22 cellular contexts compared by ENCODE assay signal in the genomic region with DNA sequence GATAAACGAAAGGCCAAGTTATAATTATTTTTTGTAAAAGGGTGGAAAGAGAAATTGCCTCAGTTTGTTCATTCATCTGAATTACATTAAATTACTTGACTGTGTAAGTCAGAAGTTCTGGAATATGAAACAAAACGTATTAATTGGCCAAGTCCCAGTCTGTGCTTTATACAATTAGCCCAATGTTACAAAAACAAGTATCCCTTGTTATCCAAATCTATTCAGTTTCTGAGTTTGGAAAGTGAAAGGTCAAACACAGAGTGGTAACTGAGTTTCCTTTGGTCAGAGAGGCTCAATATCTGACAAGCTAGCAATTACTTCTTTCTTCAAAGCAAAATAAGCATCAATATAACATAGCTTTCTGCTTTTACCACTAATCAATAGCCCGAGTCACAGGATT.
DNase-seq lines count a peak whose midpoint lies in the region; ATAC-seq, FAIRE-seq and TF ChIP-seq lines count a peak whose summit lies in the region.
"Had no signal": no experiment of that assay in that cellular context is flagged by ENCODE, and none has a peak within 500 bp of the region (broad histone marks: within the 10 kb centered on the region; RNA-seq: fewer than 3 reads in every experiment).

No MANE protein-coding gene starts in this region.

- no peak for ATAC-seq in stimulated activated naive B cell treated with anti-CD40 and anti-IgM and Interleukin-4, amounts not matched to agents 10 μg/mL and 1 μg/mL and 100 μg/mL, for 72 hours (replicated peaks)
- ATAC-seq in GM21528 (IDR thresholded peaks at IDR 0.05; ENCODE audit: low FRiP score, unreplicated experiment) = no peak

- H3K4me3 Mint-ChIP-seq in stimulated activated naive B cell treated with anti-CD40 and anti-IgM and Interleukin-4, amounts not matched to agents 10 μg/mL and 1 μg/mL and 100 μg/mL, for 72 hours = no peak overlapping the region
- H3K4me3 Mint-ChIP-seq: IgD-negative memory B cell had no signal

- DNase-seq in medulla oblongata (ENCODE audit: extremely low spot score) (peak; percentile 74), urothelium cell line (ENCODE audit: low spot score) (no peak), brain microvascular endothelial cell (no peak)
- DNase-seq in stimulated activated naive B cell treated with anti-CD40 and anti-IgM and Interleukin-4, amounts not matched to agents 10 μg/mL and 1 μg/mL and 100 μg/mL, for 72 hours = no peak
- DNase-seq: DMS79, Kasumi-1, MG63, NCI-H1092, NCI-H1436 treated with DMSO at 0.1 percent for 48 hours, NCI-H2081, NCI-H2171 treated with DMSO at 0.1 percent for 48 hours, NCI-H446, Right ventricle myocardium superior, SK-N-SH had no signal

- no peak overlapping the region for H2AFZ ChIP-seq in KMS-11 (ENCODE audit: low read depth)

- H3K4me2 ChIP-seq in KMS-11 = peak overlapping the region; percentile 29; the same call in 1 of the 2 replicates
- H3K4me2 ChIP-seq: SK-N-SH had no signal

- no peak for FAIRE-seq in urothelium cell line (lab: Jason Lieb, UNC)
- FAIRE-seq: RCC 7860 had no signal

- H3K9ac ChIP-seq in KMS-11 = no peak overlapping the region
- H3K9ac ChIP-seq: SK-N-SH had no signal

- H3K9me3 Mint-ChIP-seq in stimulated activated naive B cell treated with anti-CD40 and anti-IgM and Interleukin-4, amounts not matched to agents 10 μg/mL and 1 μg/mL and 100 μg/mL, for 72 hours = no peaks in the 10 kb centered on the region
- H3K9me3 Mint-ChIP-seq: IgD-negative memory B cell had no signal

- no peaks in the 10 kb centered on the region for H3K27me3 ChIP-seq in KMS-11 (ENCODE audit: insufficient read depth, low read depth)
- H3K27me3 ChIP-seq in brain microvascular endothelial cell (replicated peaks) = no peaks in the 10 kb centered on the region
- H3K27me3 ChIP-seq: MG63 had no signal

- H3K4me1 Mint-ChIP-seq in stimulated activated naive B cell treated with anti-CD40 and anti-IgM and Interleukin-4, amounts not matched to agents 10 μg/mL and 1 μg/mL and 100 μg/mL, for 72 hours = peaks cover 21 to 50% of the 10 kb centered on the region in 2 donors

- H3K27me3 Mint-ChIP-seq in stimulated activated naive B cell treated with anti-CD40 and anti-IgM and Interleukin-4, amounts not matched to agents 10 μg/mL and 1 μg/mL and 100 μg/mL, for 72 hours = no peaks in the 10 kb centered on the region
- H3K27me3 Mint-ChIP-seq: IgD-negative memory B cell had no signal

- peaks cover 1 to 12% of the 10 kb centered on the region in 2 donors for H3K36me3 Mint-ChIP-seq in stimulated activated naive B cell treated with anti-CD40 and anti-IgM and Interleukin-4, amounts not matched to agents 10 μg/mL and 1 μg/mL and 100 μg/mL, for 72 hours

- peaks cover 39% of the 10 kb centered on the region for H3K4me1 ChIP-seq in KMS-11 (ENCODE audit: low read depth, poor library complexity, severe bottlenecking)
- H3K4me1 ChIP-seq: HAP-1 had no signal

- H3K4me3 ChIP-seq in KMS-11 (IDR thresholded peaks at IDR 0.05; ENCODE audit: insufficient read depth, low read depth, low read length) (no peak overlapping the region), brain microvascular endothelial cell (ENCODE audit: low read depth, low read length) (no peak overlapping the region)
- H3K4me3 ChIP-seq: HAP-1, MG63 had no signal

- H4K20me1 ChIP-seq in KMS-11 (ENCODE audit: insufficient read depth) = no peaks in the 10 kb centered on the region

- TF ChIP-seq CTCF in KMS-11 (conservative IDR thresholded peaks at IDR 0.05; ENCODE audit: low read depth, low read length) (no peak), brain microvascular endothelial cell (IDR thresholded peaks at IDR 0.05; ENCODE audit: low read depth, low read length, missing control alignments) (no peak)

- H3K36me3 ChIP-seq in KMS-11 (ENCODE audit: insufficient read depth) = no peaks in the 10 kb centered on the region
- no peaks in the 10 kb centered on the region for H3K36me3 ChIP-seq in brain microvascular endothelial cell (replicated peaks)
- H3K36me3 ChIP-seq: HAP-1, MG63 had no signal

- H3K27ac ChIP-seq in KMS-11 (no peak overlapping the region), cingulate gyrus (ENCODE audit: low read depth, low read length) (peak overlapping the region; percentile 80), temporal lobe (ENCODE audit: low read depth, low read length) (peak overlapping the region; percentile 90), brain microvascular endothelial cell (no peak overlapping the region)
- H3K27ac ChIP-seq: C4-2B had no signal

- in situ Hi-C loops in brain microvascular endothelial cell (cut with HindIII; ENCODE audit: low pct_ligation_motif_present, low sequenced_read_pairs) = no loop called here

- H3K27ac Mint-ChIP-seq in stimulated activated naive B cell treated with anti-CD40 and anti-IgM and Interleukin-4, amounts not matched to agents 10 μg/mL and 1 μg/mL and 100 μg/mL, for 72 hours = no peak overlapping the region
- H3K27ac Mint-ChIP-seq: IgD-negative memory B cell had no signal

- peaks cover 11% of the 10 kb centered on the region; the same call in 1 of the 2 replicates for H3K79me2 ChIP-seq in KMS-11 (ENCODE audit: insufficient read depth, low read depth)

Comparison
In these comparisons a context has a peak if more than half of its experiments do, and no peak if none do; other contexts are left out.
1. H3K27ac ChIP-seq: peak in cingulate gyrus (single experiment) and temporal lobe (single experiment); none in KMS-11 (single experiment) and brain microvascular endothelial cell (single experiment).